Comparison of ENCODE assay signal across 9 cellular contexts in the genomic region with DNA sequence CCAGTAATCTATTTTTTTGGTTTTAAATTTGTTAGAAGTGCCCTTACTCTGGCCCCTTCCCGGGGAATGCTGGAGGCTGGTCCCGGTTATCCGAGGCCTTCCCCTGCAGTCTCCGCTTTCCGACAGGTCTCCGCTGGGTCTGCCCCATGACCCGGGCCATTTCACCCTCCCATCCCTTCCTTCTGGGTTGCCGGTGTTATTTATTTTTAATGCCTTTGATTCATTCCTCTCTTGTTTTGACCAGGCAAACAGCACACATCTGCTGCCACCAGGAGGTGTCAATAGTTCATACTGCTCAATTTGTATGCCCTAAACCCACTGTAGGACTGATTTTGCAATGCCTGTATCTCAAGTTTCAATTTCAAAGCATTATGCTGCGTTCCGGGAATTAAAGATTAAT.
A peak's percentile ranks its signal among the peaks of the same experiment; 100 is the strongest.
DNase-seq lines count a peak whose midpoint lies in the region; ATAC-seq and TF ChIP-seq lines count a peak whose summit lies in the region.
"Had no signal": no experiment of that assay in that cellular context is flagged by ENCODE, and none has a peak within 500 bp of the region (broad histone marks: within the 10 kb centered on the region; RNA-seq: fewer than 3 reads in every experiment).

No MANE protein-coding gene starts in this region.

- ATAC-seq in lower lobe of right lung, result peak; percentile 80 to 92
- no peak for ATAC-seq in GM21515 (IDR thresholded peaks at IDR 0.05; ENCODE audit: unreplicated experiment)
- ATAC-seq in GM18517 (IDR thresholded peaks at IDR 0.05; ENCODE audit: unreplicated experiment), result no peak

- H3K9me3 ChIP-seq in adipocyte (ENCODE audit: control insufficient read depth, low read length) (no peaks in the 10 kb centered on the region), lower lobe of right lung (no peaks in the 10 kb centered on the region)

- H3K4me1 ChIP-seq in adipocyte (ENCODE audit: control insufficient read depth, insufficient read depth, low read length) (no peaks in the 10 kb centered on the region), lower lobe of right lung (no peaks in the 10 kb centered on the region)

- no peak overlapping the region for H3K4me3 Mint-ChIP-seq in immature natural killer cell
- H3K4me3 Mint-ChIP-seq: activated T-cell treated with anti-CD3 and anti-CD28 coated beads, Interleukin-2, amount 50 U/mL, for 24 hours had no signal

- no peak overlapping the region for H3K9ac ChIP-seq in adipocyte (ENCODE audit: low read length)

- no peak overlapping the region for H3K4me3 ChIP-seq in Jurkat, Clone E6-1 (ENCODE audit: low read length)
- H3K4me3 ChIP-seq in adipocyte (ENCODE audit: low read length), result no peak overlapping the region
- H3K4me3 ChIP-seq in lower lobe of right lung, result peak overlapping the region; percentile 12

- no peaks in the 10 kb centered on the region for H3K36me3 ChIP-seq in adipocyte (ENCODE audit: control insufficient read depth, insufficient read depth, low read length, severe bottlenecking)
- no peaks in the 10 kb centered on the region for H3K36me3 ChIP-seq in lower lobe of right lung

- H3K27ac Mint-ChIP-seq in immature natural killer cell, result no peak overlapping the region
- H3K27ac Mint-ChIP-seq: activated T-cell treated with anti-CD3 and anti-CD28 coated beads, Interleukin-2, amount 50 U/mL, for 24 hours had no signal

- DNase-seq in D341Med (ENCODE audit: low spot score) (peak; percentile 46), adipocyte (ENCODE audit: low read depth) (peak; percentile 37), lower lobe of right lung (no peak), immature natural killer cell (no peak)
- DNase-seq in Jurkat, Clone E6-1 (ENCODE audit: low read depth, low spot score), result peak; percentile 7
- DNase-seq in activated naive CD4-positive, alpha-beta T cell treated with Interleukin-2 at 50 U/mL for 16 hours, result no peak
- DNase-seq: activated T-cell treated with anti-CD3 and anti-CD28 coated beads, Interleukin-2, amount 50 U/mL, for 24 hours had no signal

- H3K27me3 ChIP-seq in adipocyte (replicated peaks; ENCODE audit: control insufficient read depth, insufficient read depth, low read length), result peaks cover 10% of the 10 kb centered on the region
- no peaks in the 10 kb centered on the region for H3K27me3 ChIP-seq in lower lobe of right lung (ENCODE audit: low read depth)

- peak; percentile 36 for TF ChIP-seq CTCF in lower lobe of right lung (IDR thresholded peaks at IDR 0.05)

- H3K36me3 Mint-ChIP-seq in immature natural killer cell, result no peaks in the 10 kb centered on the region

- H3K4me1 Mint-ChIP-seq in immature natural killer cell, result no peaks in the 10 kb centered on the region

- peaks cover 1 to 10% (median 2%) of the 10 kb centered on the region in 3 donors for H3K27me3 Mint-ChIP-seq in immature natural killer cell (ENCODE audit: low read depth in 3 of 3)

- H3K9me3 Mint-ChIP-seq in immature natural killer cell, result peaks cover 0 to 4% (median 0%) of the 10 kb centered on the region in 6 donors

- no peak overlapping the region for H3K27ac ChIP-seq in lower lobe of right lung

- intact Hi-C loops in lower lobe of right lung (cut with DNase I), result no loop called here

Comparison
In these comparisons a context has a peak if more than half of its experiments do, and no peak if none do; other contexts are left out.
1. DNase-seq: peak in D341Med (single experiment), Jurkat, Clone E6-1 (single experiment) and adipocyte (single experiment); none in lower lobe of right lung (single experiment), activated naive CD4-positive, alpha-beta T cell treated with Interleukin-2 at 50 U/mL for 16 hours (single experiment) and immature natural killer cell (0 of 3).
2. ATAC-seq: peak in lower lobe of right lung (2 of 2); none in GM21515 (single experiment) and GM18517 (single experiment).